Comparison of ENCODE assay signal across 7 cellular contexts in genomic region chr4:985123-985830, GRCh38. TPM values are rescaled to one million over a fixed set of nuclear protein-coding genes. Genes with fewer than 3 reads are reported as not detected.
A peak's percentile ranks its signal among the peaks of the same experiment; 100 is the strongest.
DNase-seq lines count a peak whose midpoint lies in the region; ATAC-seq and TF ChIP-seq lines count a peak whose summit lies in the region.
"Had no signal": no experiment of that assay in that cellular context is flagged by ENCODE, and none has a peak within 500 bp of the region (broad histone marks: within the 10 kb centered on the region; RNA-seq: fewer than 3 reads in every experiment).

No MANE protein-coding gene starts in this region.

- 50 to 65% (median 57%) methylated on average over 16 to 23 of the region's 23 CpGs for WGBS in heart left ventricle, 4 donors

- ATAC-seq in heart left ventricle (peak; percentile 66 to 79 (median 75)), HG03025 (IDR thresholded peaks at IDR 0.05; ENCODE audit: low FRiP score, unreplicated experiment) (no peak), HG02571 (IDR thresholded peaks at IDR 0.05; ENCODE audit: unreplicated experiment) (no peak)

- peak; percentile 90 for DNase-seq in GM13977 (ENCODE audit: low spot score)
- DNase-seq in activated CD4-positive, alpha-beta T cell treated with anti-CD3 and anti-CD28 coated beads, Interleukin-2, amount 50 U/mL, for 4 hours = peak; percentile 60 to 67
- DNase-seq in heart left ventricle = peak; percentile 66 to 88 (median 82)
- peak; percentile 52 for DNase-seq in stimulated activated CD8-positive, alpha-beta memory T cell treated with anti-CD3 and anti-CD28 coated beads, Interleukin-12 subunit alpha, Interleukin-12 subunit beta, amount 100 ng/mL, for 4 hours (ENCODE audit: low read depth)

- no peaks in the 10 kb centered on the region for H3K27me3 ChIP-seq in heart left ventricle

- no peaks in the 10 kb centered on the region for H3K9me3 ChIP-seq in heart left ventricle

- H3K4me3 ChIP-seq in heart left ventricle = peak overlapping the region in 9 of 12 donors; percentile 9 to 75 (median 31)

- intact Hi-C loops in heart left ventricle (cut with DNase I) = loop anchor here in 4 of 10 donors (5.0 to 10.0 kb wide), 4 partner anchors 53 to 243 kb away; partner anchors contain the start of genes GAK (in 1 of the 4) and TMEM175 (in 1 of the 4)

- in situ Hi-C loops in GM13977 (cut with MboI; ENCODE audit: low pct_unique_long_range_greater_than_20kb, low sequenced_read_pairs, unreplicated experiment) = no loop called here

- TF ChIP-seq CTCF in GM13977 (IDR thresholded peaks at IDR 0.05; ENCODE audit: extremely low read depth, insufficient read depth, missing control alignments) = no peak
- no peak for TF ChIP-seq CTCF in heart left ventricle (IDR thresholded peaks at IDR 0.05)

- peaks cover 0 to 34% (median 18%) of the 10 kb centered on the region in 12 donors for H3K4me1 ChIP-seq in heart left ventricle

- TF ChIP-seq POLR2A in heart left ventricle (IDR thresholded peaks at IDR 0.05) = no peak

- peaks cover 0 to 11% (median 0%) of the 10 kb centered on the region in 9 donors for H3K36me3 ChIP-seq in heart left ventricle

- H3K27ac ChIP-seq in heart left ventricle = no peak overlapping the region

RNA-seq across cellular contexts. Expression of gene IDUA, which starts 1.6 kb away (rescaled TPM):
- total RNA-seq in heart left ventricle = 10 to 100 TPM in 3 of 9 donors, 1 to 10 TPM in 6; 5.0 to 17.4 (median 6.9) TPM
- polyA plus RNA-seq in heart left ventricle = 1 to 10 TPM; 3.2 to 6.8 TPM

RNA-seq across cellular contexts. Expression of gene SLC26A1, which starts 7.9 kb away (rescaled TPM):
- under 1 TPM in 4 of 9 donors, not detected in 5; 0.19 to 0.27 (median 0.25) TPM for total RNA-seq in heart left ventricle
- polyA plus RNA-seq in heart left ventricle = under 1 TPM; 0.03 to 0.27 TPM
- total RNA-seq: M059J had no signal

RNA-seq across cellular contexts. Expression of gene DGKQ, which starts 11.9 kb away (rescaled TPM):
- total RNA-seq in heart left ventricle = 1 to 10 TPM; 3.2 to 7.3 (median 4.4) TPM
- polyA plus RNA-seq in heart left ventricle = 1 to 10 TPM; 2.6 to 3.7 TPM

RNA-seq across cellular contexts. Expression of gene FGFRL1, which starts 26.1 kb away (rescaled TPM):
- total RNA-seq in heart left ventricle = 10 to 100 TPM; 23.6 to 90.7 (median 30.6) TPM
- 10 to 100 TPM; 26.9 to 47.1 TPM for polyA plus RNA-seq in heart left ventricle

RNA-seq across cellular contexts. Expression of gene TMEM175, which starts 53.0 kb away (rescaled TPM):
- 10 to 100 TPM; 16.6 to 34.6 (median 20.1) TPM for total RNA-seq in heart left ventricle
- polyA plus RNA-seq in heart left ventricle = 10 to 100 TPM; 14.2 to 28.8 TPM

Comparison
In these comparisons a context has a peak if more than half of its experiments do, and no peak if none do; other contexts are left out.
1. ATAC-seq: peak in heart left ventricle (4 of 4); none in HG03025 (single experiment) and HG02571 (single experiment).
2. Peak in every context shown above with its lines, with median percentiles within 50 percentile points of each other: DNase-seq.